26 cellular contexts compared by ENCODE assay signal in genomic region chr3:116077557-116077956, GRCh38.
"Had no signal": no experiment of that assay in that cellular context is flagged by ENCODE, and none has a peak within 500 bp of the region (broad histone marks: within the 10 kb centered on the region; RNA-seq: fewer than 3 reads in every experiment).

No MANE protein-coding gene starts in this region.

- H3K27me3 Mint-ChIP-seq: natural killer cell treated with Interleukin-12 subunit alpha and Interleukin-12 subunit beta and Interleukin-15 and Interleukin-18, amount 100 ng/mL, for 72 hours; progenitor cell of endocrine pancreas had no signal

- H3K27ac ChIP-seq: hepatocyte, left ventricle myocardium inferior, ovary, right atrium auricular region, right lobe of liver, stomach, testis, thyroid gland, transverse colon, upper lobe of left lung, vagina had no signal

- H3K9me3 Mint-ChIP-seq: memory B cell had no signal

- H3K4me1 Mint-ChIP-seq: memory B cell; naive thymus-derived CD4-positive, alpha-beta T cell; stimulated activated memory B cell treated with anti-CD40 and anti-IgM and Interleukin-4, amounts not matched to agents 10 μg/mL and 1 μg/mL and 100 μg/mL, for 72 hours had no signal

- H3K36me3 ChIP-seq: left ventricle myocardium inferior, ovary, right atrium auricular region, right lobe of liver, stomach, thyroid gland, transverse colon, upper lobe of left lung, vagina had no signal

- H3K9me3 ChIP-seq: left ventricle myocardium inferior, mucosa of descending colon, ovary, right atrium auricular region, right lobe of liver, stomach, testis, thyroid gland, transverse colon, upper lobe of left lung, vagina had no signal

- H3K27ac Mint-ChIP-seq: memory B cell; naive thymus-derived CD4-positive, alpha-beta T cell; natural killer cell treated with Interleukin-12 subunit alpha and Interleukin-12 subunit beta and Interleukin-15 and Interleukin-18, amount 100 ng/mL, for 72 hours; progenitor cell of endocrine pancreas; stimulated activated memory B cell treated with anti-CD40 and anti-IgM and Interleukin-4, amounts not matched to agents 10 μg/mL and 1 μg/mL and 100 μg/mL, for 72 hours had no signal

- H3K36me3 Mint-ChIP-seq: memory B cell; naive thymus-derived CD4-positive, alpha-beta T cell; natural killer cell treated with Interleukin-12 subunit alpha and Interleukin-12 subunit beta and Interleukin-15 and Interleukin-18, amount 100 ng/mL, for 72 hours; stimulated activated memory B cell treated with anti-CD40 and anti-IgM and Interleukin-4, amounts not matched to agents 10 μg/mL and 1 μg/mL and 100 μg/mL, for 72 hours had no signal

- H3K4me3 ChIP-seq: hepatocyte, left ventricle myocardium inferior, lung, mucosa of descending colon, ovary, right atrium auricular region, right lobe of liver, smooth muscle cell, stomach, testis, thyroid gland, transverse colon, upper lobe of left lung, vagina had no signal

- H3K27me3 ChIP-seq: hepatocyte, ovary, right atrium auricular region, right lobe of liver, stomach, testis, thyroid gland, transverse colon, upper lobe of left lung, vagina had no signal

- H3K4me1 ChIP-seq: left ventricle myocardium inferior, right atrium auricular region, right lobe of liver, stomach, testis, thyroid gland, transverse colon, upper lobe of left lung, vagina had no signal

- H3K4me3 Mint-ChIP-seq: memory B cell; naive thymus-derived CD4-positive, alpha-beta T cell; natural killer cell treated with Interleukin-12 subunit alpha and Interleukin-12 subunit beta and Interleukin-15 and Interleukin-18, amount 100 ng/mL, for 72 hours; stimulated activated memory B cell treated with anti-CD40 and anti-IgM and Interleukin-4, amounts not matched to agents 10 μg/mL and 1 μg/mL and 100 μg/mL, for 72 hours had no signal

- DNase-seq: kidney; left ventricle myocardium inferior; midbrain; mucosa of descending colon; naive thymus-derived CD4-positive, alpha-beta T cell; ovary; right lobe of liver; stimulated activated CD4-positive, alpha-beta T cell treated with anti-CD3 and anti-CD28 coated beads, Interleukin-1b, Interleukin-23, amount 100 ng/mL, for 48 hours; stimulated activated CD4-positive, alpha-beta T cell treated with anti-CD3 and anti-CD28 coated beads, Interleukin-2, amount 100 ng/mL, for 48 hours; stimulated activated CD4-positive, alpha-beta T cell treated with anti-CD3 and anti-CD28 coated beads, Interleukin-4, amount 100 ng/mL, for 4 hours; stimulated activated CD8-positive, alpha-beta memory T cell treated with anti-CD3 and anti-CD28 coated beads, Interleukin-4, amount 100 ng/mL, for 48 hours; stimulated activated naive CD8-positive, alpha-beta T cell treated with anti-CD3 and anti-CD28 coated beads, Interleukin-15, Interleukin-2, amounts not matched to agents 100 U/mL and 50 U/mL, for 24 hours; stomach; testis; thyroid gland; transverse colon; upper lobe of left lung had no signal

- ATAC-seq: mucosa of descending colon; naive thymus-derived CD4-positive, alpha-beta T cell; natural killer cell treated with Interleukin-12 subunit alpha and Interleukin-12 subunit beta and Interleukin-15 and Interleukin-18, amount 100 ng/mL, for 72 hours; right lobe of liver; stimulated activated memory B cell treated with anti-CD40 and anti-IgM and Interleukin-4, amounts not matched to agents 10 μg/mL and 1 μg/mL and 100 μg/mL, for 72 hours; stimulated activated naive CD8-positive, alpha-beta T cell treated with anti-CD3 and anti-CD28 coated beads, Interleukin-15, Interleukin-2, amounts not matched to agents 100 U/mL and 50 U/mL, for 24 hours had no signal
